ENCODE assay signal across 1 cellular context in the genomic region with DNA sequence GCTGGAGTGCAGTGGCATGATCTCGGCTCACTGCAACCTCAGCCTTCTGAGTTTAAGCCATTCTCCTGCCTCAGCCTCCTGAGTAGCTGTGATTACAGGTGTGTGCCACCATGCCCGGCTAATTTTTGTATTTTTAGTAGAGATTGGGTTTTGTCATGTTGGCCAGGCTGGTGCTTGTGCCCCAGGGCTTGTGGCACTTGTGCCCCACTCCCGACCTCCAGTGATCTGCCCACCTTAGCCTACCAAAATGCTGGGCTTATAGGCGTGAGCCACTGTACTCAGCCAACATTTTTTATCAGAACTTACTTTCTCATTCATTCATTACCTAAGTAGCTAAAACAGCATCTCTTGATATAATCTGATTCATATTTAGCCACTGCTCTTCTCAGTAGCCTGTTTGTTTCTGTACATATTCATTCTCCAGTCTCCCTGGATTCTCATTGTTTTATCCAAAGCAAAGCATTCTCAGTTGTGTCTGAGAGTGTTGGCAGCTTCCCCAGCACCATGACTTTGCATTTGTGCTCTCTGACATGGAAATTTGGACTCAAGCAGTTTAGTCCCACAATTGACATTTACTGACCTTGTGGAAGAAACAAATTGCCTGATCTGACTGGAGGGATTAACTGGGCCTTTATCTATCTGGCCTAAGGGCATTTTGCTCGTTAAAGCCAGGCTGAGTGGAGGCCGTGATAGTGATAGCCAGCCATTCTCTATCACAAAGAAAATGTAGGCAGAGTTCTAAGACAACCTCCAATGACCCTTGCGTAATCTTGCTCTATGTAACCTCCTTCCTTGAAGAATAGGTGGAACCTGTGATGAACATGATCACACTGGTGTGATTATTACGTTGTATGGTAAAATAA.
TF ChIP-seq lines count a peak whose summit lies in the region.

No MANE protein-coding gene starts in this region.

TF ChIP-seq in K562, 482 proteins besides CTCF, POLR2A, EP300 and RAD21 (continued from another document):
- TF ChIP-seq, protein P1, sequence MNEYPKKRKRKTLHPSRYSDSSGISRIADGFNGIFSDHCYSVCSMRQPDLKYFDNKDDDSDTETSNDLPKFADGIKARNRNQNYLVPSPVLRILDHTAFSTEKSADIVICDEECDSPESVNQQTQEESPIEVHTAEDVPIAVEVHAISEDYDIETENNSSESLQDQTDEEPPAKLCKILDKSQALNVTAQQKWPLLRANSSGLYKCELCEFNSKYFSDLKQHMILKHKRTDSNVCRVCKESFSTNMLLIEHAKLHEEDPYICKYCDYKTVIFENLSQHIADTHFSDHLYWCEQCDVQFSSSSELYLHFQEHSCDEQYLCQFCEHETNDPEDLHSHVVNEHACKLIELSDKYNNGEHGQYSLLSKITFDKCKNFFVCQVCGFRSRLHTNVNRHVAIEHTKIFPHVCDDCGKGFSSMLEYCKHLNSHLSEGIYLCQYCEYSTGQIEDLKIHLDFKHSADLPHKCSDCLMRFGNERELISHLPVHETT (CRISPR knock-in tag; conservative IDR thresholded peaks at IDR 0.05 in 1 of 2, IDR thresholded peaks at IDR 0.05 in 1 of 2): 0 out of 4 replicates have a peak, but pooled peaks of 1 of the 2 experiments have one; percentile 31
- TF ChIP-seq SMARCA4 (IDR thresholded peaks at IDR 0.05): peak; percentile 71; the same call in 1 of the 2 replicates
- TF ChIP-seq PML (IDR thresholded peaks at IDR 0.05; ENCODE audit: low read length): 0 out of 2 replicates have a peak, but pooled peaks have one; percentile 58
- peak; percentile 82 for TF ChIP-seq HDAC3 (IDR thresholded peaks at IDR 0.05; ENCODE audit: borderline replicate concordance, partially characterized antibody)
- no peak for TF ChIP-seq SP1 (CRISPR knock-in tag; IDR thresholded peaks at IDR 0.05)
- no peak for TF ChIP-seq NFRKB (IDR thresholded peaks at IDR 0.05; ENCODE audit: low read depth)
- TF ChIP-seq, protein P2, sequence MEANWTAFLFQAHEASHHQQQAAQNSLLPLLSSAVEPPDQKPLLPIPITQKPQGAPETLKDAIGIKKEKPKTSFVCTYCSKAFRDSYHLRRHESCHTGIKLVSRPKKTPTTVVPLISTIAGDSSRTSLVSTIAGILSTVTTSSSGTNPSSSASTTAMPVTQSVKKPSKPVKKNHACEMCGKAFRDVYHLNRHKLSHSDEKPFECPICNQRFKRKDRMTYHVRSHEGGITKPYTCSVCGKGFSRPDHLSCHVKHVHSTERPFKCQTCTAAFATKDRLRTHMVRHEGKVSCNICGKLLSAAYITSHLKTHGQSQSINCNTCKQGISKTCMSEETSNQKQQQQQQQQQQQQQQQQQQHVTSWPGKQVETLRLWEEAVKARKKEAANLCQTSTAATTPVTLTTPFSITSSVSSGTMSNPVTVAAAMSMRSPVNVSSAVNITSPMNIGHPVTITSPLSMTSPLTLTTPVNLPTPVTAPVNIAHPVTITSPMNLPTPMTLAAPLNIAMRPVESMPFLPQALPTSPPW (CRISPR knock-in tag; IDR thresholded peaks at IDR 0.05): no peak
- TF ChIP-seq DPF2 (IDR thresholded peaks at IDR 0.05): peak; percentile 89
- 0 out of 2 replicates have a peak, but pooled peaks have one; percentile 33 for TF ChIP-seq CUX1 (CRISPR knock-in tag; IDR thresholded peaks at IDR 0.05)
- 0 out of 2 replicates have a peak, but pooled peaks have one; percentile 32 for TF ChIP-seq NR2C1 (IDR thresholded peaks at IDR 0.05)
- 0 out of 2 replicates have a peak, but pooled peaks have one; percentile 55 for TF ChIP-seq NR2C1 (tag; IDR thresholded peaks at IDR 0.05)
- peak; percentile 46 to 66; a peak in 2 of 4 replicates for TF ChIP-seq ARNT (IDR thresholded peaks at IDR 0.05)
- TF ChIP-seq KAT2B (IDR thresholded peaks at IDR 0.05; ENCODE audit: low read depth, low read length): no peak
- TF ChIP-seq SIN3B (IDR thresholded peaks at IDR 0.05; ENCODE audit: low read depth): no peak
- peak; percentile 98 for TF ChIP-seq ESRRA (IDR thresholded peaks at IDR 0.05; ENCODE audit: borderline replicate concordance, low read depth)
- TF ChIP-seq BDP1 (IDR thresholded peaks at IDR 0.05; ENCODE audit: insufficient read depth, insufficient read length): no peak
- TF ChIP-seq MAFF (IDR thresholded peaks at IDR 0.05; ENCODE audit: low read length): peak; percentile 85
- TF ChIP-seq SMARCC2 (IDR thresholded peaks at IDR 0.05; ENCODE audit: low read depth): 0 out of 2 replicates have a peak, but pooled peaks have one; percentile 54
- no peak for TF ChIP-seq BCL6 (CRISPR knock-in tag; IDR thresholded peaks at IDR 0.05)
- TF ChIP-seq TEAD1 (CRISPR knock-in tag; IDR thresholded peaks at IDR 0.05): 0 out of 4 replicates have a peak, but pooled peaks of 1 of the 2 experiments have one; percentile 25
